In the genomic region with DNA sequence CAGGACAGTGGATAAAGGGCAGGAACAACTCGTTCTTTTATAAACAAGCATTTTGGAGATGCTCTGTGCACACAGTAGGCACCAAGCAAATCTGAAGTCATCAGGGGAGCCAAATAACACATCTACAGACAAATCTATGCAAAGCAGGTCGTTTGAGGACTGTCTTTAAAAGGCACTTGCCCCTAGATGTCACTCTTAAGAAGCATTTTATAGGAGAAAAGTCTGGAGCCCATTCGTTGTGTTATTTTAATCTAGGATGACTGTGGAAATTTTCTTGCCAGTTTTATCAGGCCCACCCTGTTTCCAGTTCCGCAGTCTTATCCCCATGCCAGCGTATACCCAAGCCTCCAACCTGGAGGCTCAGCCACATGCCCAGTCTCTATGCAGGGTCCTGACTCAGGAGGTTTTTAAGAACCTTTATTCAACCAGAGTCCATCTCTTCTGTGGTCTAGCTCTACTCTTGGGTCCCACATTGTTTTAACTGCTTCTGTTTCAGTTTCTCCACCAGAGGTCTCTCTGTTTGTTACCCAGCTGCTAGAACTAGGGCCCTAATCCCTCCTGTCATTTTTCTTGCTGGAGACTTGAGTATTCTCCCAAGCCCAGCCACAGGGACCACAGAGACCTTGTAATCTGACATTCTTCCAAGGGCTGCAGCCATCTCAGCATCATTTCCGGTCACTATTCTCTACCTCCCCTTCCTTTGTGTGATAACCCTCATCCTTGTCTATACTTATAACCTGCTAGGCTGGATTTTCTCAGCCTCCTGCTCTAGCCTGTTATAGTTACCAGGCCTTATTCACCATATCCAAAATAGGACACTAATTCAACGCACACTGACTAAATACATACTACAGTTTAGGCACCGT, we compare ENCODE assay signal across 2 cellular contexts.
TF ChIP-seq lines count a peak whose summit lies in the region.

No MANE protein-coding gene starts in this region.

TF ChIP-seq in HepG2, 621 proteins besides CTCF, POLR2A, EP300 and RAD21:
- TF ChIP-seq RBFOX2 (IDR thresholded peaks at IDR 0.05; ENCODE audit: low read depth, low read length), result no peak

TF ChIP-seq in H1, 55 proteins besides CTCF, POLR2A, EP300 and RAD21:
- TF ChIP-seq ASH2L (IDR thresholded peaks at IDR 0.05; ENCODE audit: low read length), result no peak
- TF ChIP-seq TCF12 (IDR thresholded peaks at IDR 0.05; ENCODE audit: low read depth, low read length), result no peak
- no peak for TF ChIP-seq NRF1 (IDR thresholded peaks at IDR 0.05; ENCODE audit: low read depth, low read length)
- TF ChIP-seq, protein P1, sequence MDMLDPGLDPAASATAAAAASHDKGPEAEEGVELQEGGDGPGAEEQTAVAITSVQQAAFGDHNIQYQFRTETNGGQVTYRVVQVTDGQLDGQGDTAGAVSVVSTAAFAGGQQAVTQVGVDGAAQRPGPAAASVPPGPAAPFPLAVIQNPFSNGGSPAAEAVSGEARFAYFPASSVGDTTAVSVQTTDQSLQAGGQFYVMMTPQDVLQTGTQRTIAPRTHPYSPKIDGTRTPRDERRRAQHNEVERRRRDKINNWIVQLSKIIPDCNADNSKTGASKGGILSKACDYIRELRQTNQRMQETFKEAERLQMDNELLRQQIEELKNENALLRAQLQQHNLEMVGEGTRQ (IDR thresholded peaks at IDR 0.05; ENCODE audit: low read length), result no peak
- TF ChIP-seq, protein P2, sequence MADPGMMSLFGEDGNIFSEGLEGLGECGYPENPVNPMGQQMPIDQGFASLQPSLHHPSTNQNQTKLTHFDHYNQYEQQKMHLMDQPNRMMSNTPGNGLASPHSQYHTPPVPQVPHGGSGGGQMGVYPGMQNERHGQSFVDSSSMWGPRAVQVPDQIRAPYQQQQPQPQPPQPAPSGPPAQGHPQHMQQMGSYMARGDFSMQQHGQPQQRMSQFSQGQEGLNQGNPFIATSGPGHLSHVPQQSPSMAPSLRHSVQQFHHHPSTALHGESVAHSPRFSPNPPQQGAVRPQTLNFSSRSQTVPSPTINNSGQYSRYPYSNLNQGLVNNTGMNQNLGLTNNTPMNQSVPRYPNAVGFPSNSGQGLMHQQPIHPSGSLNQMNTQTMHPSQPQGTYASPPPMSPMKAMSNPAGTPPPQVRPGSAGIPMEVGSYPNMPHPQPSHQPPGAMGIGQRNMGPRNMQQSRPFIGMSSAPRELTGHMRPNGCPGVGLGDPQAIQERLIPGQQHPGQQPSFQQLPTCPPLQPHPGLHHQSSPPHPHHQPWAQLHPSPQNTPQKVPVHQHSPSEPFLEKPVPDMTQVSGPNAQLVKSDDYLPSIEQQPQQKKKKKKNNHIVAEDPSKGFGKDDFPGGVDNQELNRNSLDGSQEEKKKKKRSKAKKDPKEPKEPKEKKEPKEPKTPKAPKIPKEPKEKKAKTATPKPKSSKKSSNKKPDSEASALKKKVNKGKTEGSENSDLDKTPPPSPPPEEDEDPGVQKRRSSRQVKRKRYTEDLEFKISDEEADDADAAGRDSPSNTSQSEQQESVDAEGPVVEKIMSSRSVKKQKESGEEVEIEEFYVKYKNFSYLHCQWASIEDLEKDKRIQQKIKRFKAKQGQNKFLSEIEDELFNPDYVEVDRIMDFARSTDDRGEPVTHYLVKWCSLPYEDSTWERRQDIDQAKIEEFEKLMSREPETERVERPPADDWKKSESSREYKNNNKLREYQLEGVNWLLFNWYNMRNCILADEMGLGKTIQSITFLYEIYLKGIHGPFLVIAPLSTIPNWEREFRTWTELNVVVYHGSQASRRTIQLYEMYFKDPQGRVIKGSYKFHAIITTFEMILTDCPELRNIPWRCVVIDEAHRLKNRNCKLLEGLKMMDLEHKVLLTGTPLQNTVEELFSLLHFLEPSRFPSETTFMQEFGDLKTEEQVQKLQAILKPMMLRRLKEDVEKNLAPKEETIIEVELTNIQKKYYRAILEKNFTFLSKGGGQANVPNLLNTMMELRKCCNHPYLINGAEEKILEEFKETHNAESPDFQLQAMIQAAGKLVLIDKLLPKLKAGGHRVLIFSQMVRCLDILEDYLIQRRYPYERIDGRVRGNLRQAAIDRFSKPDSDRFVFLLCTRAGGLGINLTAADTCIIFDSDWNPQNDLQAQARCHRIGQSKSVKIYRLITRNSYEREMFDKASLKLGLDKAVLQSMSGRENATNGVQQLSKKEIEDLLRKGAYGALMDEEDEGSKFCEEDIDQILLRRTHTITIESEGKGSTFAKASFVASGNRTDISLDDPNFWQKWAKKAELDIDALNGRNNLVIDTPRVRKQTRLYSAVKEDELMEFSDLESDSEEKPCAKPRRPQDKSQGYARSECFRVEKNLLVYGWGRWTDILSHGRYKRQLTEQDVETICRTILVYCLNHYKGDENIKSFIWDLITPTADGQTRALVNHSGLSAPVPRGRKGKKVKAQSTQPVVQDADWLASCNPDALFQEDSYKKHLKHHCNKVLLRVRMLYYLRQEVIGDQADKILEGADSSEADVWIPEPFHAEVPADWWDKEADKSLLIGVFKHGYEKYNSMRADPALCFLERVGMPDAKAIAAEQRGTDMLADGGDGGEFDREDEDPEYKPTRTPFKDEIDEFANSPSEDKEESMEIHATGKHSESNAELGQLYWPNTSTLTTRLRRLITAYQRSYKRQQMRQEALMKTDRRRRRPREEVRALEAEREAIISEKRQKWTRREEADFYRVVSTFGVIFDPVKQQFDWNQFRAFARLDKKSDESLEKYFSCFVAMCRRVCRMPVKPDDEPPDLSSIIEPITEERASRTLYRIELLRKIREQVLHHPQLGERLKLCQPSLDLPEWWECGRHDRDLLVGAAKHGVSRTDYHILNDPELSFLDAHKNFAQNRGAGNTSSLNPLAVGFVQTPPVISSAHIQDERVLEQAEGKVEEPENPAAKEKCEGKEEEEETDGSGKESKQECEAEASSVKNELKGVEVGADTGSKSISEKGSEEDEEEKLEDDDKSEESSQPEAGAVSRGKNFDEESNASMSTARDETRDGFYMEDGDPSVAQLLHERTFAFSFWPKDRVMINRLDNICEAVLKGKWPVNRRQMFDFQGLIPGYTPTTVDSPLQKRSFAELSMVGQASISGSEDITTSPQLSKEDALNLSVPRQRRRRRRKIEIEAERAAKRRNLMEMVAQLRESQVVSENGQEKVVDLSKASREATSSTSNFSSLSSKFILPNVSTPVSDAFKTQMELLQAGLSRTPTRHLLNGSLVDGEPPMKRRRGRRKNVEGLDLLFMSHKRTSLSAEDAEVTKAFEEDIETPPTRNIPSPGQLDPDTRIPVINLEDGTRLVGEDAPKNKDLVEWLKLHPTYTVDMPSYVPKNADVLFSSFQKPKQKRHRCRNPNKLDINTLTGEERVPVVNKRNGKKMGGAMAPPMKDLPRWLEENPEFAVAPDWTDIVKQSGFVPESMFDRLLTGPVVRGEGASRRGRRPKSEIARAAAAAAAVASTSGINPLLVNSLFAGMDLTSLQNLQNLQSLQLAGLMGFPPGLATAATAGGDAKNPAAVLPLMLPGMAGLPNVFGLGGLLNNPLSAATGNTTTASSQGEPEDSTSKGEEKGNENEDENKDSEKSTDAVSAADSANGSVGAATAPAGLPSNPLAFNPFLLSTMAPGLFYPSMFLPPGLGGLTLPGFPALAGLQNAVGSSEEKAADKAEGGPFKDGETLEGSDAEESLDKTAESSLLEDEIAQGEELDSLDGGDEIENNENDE (IDR thresholded peaks at IDR 0.05; ENCODE audit: insufficient replicate concordance, low read length), result no peak
- TF ChIP-seq JUN (IDR thresholded peaks at IDR 0.05; ENCODE audit: low read depth, low read length), result no peak
